8 cellular contexts compared by ENCODE assay signal in genomic region chr6:125904871-125905270, GRCh38. TPM values are rescaled to one million over a fixed set of nuclear protein-coding genes. Genes with fewer than 3 reads are reported as not detected.
A peak's percentile ranks its signal among the peaks of the same experiment; 100 is the strongest.
DNase-seq lines count a peak whose midpoint lies in the region; ATAC-seq and TF ChIP-seq lines count a peak whose summit lies in the region.

No MANE protein-coding gene starts in this region.

- intact Hi-C loops in A673 (cut with micrococcal nuclease; ENCODE audit: unreplicated experiment), result no loop called here

- POLR2A ChIA-PET in GM10248 (lab: Yijun Ruan, JAX) (interaction anchor here (0.6 kb wide), 1 partner anchor 54 kb away, joined by 4 read pairs; no protein-coding TSS in a partner anchor), A673 (lab: Charles Lee; ENCODE audit: low non-redundant PET) (no interaction called here)

- DNase-seq in GM10248 (ENCODE audit: extremely low spot score) (peak; percentile 18), T-helper 2 cell (peak in 3 of 5 experiments; percentile 35 to 88 (median 42)), fibroblast of mammary gland (ENCODE audit: low read depth) (peak; percentile 96), pons (ENCODE audit: low spot score) (no peak), A673 (ENCODE audit: low spot score) (no peak), globus pallidus (ENCODE audit: low spot score) (no peak), NCI-H1417 (lab: John Stamatoyannopoulos, UW) (no peak)

- no TSS peak for BruUV-seq in A673 (replicated peaks; lab: Mats Ljungman, UMichigan)

- H3K9me3 ChIP-seq in A673 (ENCODE audit: low read depth, low read length, poor library complexity, severe bottlenecking), result no peaks in the 10 kb centered on the region

- no peaks in the 10 kb centered on the region for H3K4me1 ChIP-seq in A673 (ENCODE audit: insufficient read depth, low read length, poor library complexity, severe bottlenecking)

- H3K27me3 ChIP-seq in A673 (replicated peaks; ENCODE audit: insufficient read depth, low read depth, low read length, poor library complexity), result no peaks in the 10 kb centered on the region

- H3K27ac ChIP-seq in A673 (ENCODE audit: low read depth, low read length, poor library complexity, severe bottlenecking), result no peak overlapping the region

- ATAC-seq in HG02623 (IDR thresholded peaks at IDR 0.05; ENCODE audit: unreplicated experiment), result peak; percentile 77

- CTCF ChIA-PET in GM10248 (lab: Yijun Ruan, JAX) (interaction anchor here (0.9 to 5.3 kb wide), 10 partner anchors 8 to 69 kb away, joined by 3 to 93 read pairs (median 8); partner anchors contain the start of gene HINT3), A673 (lab: Charles Lee) (no interaction called here)

- H3K4me3 ChIP-seq in fibroblast of mammary gland (ENCODE audit: control insufficient read depth, low read depth, low read length) (no peak overlapping the region), A673 (ENCODE audit: low read depth, low read length, poor library complexity, severe bottlenecking) (no peak overlapping the region)

- H3K36me3 ChIP-seq in A673 (ENCODE audit: insufficient read depth, low read length, poor library complexity, severe bottlenecking), result no peaks in the 10 kb centered on the region

- no peak for TF ChIP-seq CTCF in GM10248 (IDR thresholded peaks at IDR 0.05; ENCODE audit: control extremely low read depth, extremely low read depth, low read depth, missing control alignments)
- TF ChIP-seq CTCF in fibroblast of mammary gland (conservative IDR thresholded peaks at IDR 0.05; ENCODE audit: control insufficient read depth, insufficient read depth, low read depth, low read length), result no peak
- TF ChIP-seq CTCF in A673 (conservative IDR thresholded peaks at IDR 0.05; ENCODE audit: low read depth, low read length), result no peak

RNA-seq across cellular contexts. Expression of gene HINT3, which starts 51.7 kb away (rescaled TPM):
- 15.0 and 15.8 TPM in 2 replicates for total RNA-seq in A673 (2021)

Comparison
In these comparisons a context has a peak if more than half of its experiments do, and no peak if none do; other contexts are left out.
1. DNase-seq: peak in GM10248 (single experiment), T-helper 2 cell (3 of 5) and fibroblast of mammary gland (single experiment); none in pons (single experiment), A673 (single experiment), globus pallidus (single experiment) and NCI-H1417 (0 of 3).